Comparison of ENCODE assay signal across 8 cellular contexts in genomic region chr10:72162978-72163377, GRCh38. TPM values are rescaled to one million over a fixed set of nuclear protein-coding genes. Genes with fewer than 3 reads are reported as not detected.
A peak's percentile ranks its signal among the peaks of the same experiment; 100 is the strongest.
DNase-seq lines count a peak whose midpoint lies in the region; ATAC-seq and TF ChIP-seq lines count a peak whose summit lies in the region.

No MANE protein-coding gene starts in this region.

- peaks cover 32% of the 10 kb centered on the region for H3K4me1 Mint-ChIP-seq in activated T-cell treated with anti-CD3 and anti-CD28 coated beads, Interleukin-2, amount 50 U/mL, for 72 hours (ENCODE audit: low read depth)

- H2BK15ac ChIP-seq in mesenchymal stem cell (ENCODE audit: low read depth, poor library complexity, severe bottlenecking) = no peak overlapping the region

- H3K14ac ChIP-seq in mesenchymal stem cell (ENCODE audit: low read length in 2 of 2) = no peak overlapping the region

- peak overlapping the region in 1 of 2 donors; percentile 21 for H3K4me3 Mint-ChIP-seq in activated T-cell treated with anti-CD3 and anti-CD28 coated beads, Interleukin-2, amount 50 U/mL, for 72 hours

- WGBS in mesenchymal stem cell = 100% methylated on average over 1 of the region's 1 CpG

- no peak overlapping the region for H3K18ac ChIP-seq in mesenchymal stem cell (ENCODE audit: low read depth in 1 of 2, low read length in 2 of 2)

- in situ Hi-C loops in GM13976 (cut with MboI; ENCODE audit: low sequenced_read_pairs, unreplicated experiment) = no loop called here

- ATAC-seq in HG02798 (IDR thresholded peaks at IDR 0.05; ENCODE audit: poor library complexity, unreplicated experiment) (peak; percentile 53), HG02970 (IDR thresholded peaks at IDR 0.05; ENCODE audit: low FRiP score, unreplicated experiment) (no peak), HG03095 (IDR thresholded peaks at IDR 0.05; ENCODE audit: unreplicated experiment) (no peak)
- ATAC-seq in activated T-cell treated with anti-CD3 and anti-CD28 coated beads, Interleukin-2, amount 50 U/mL, for 72 hours (replicated peaks in 1 of 2) = peak; percentile 94 to 98

- no peak overlapping the region for H2AK5ac ChIP-seq in mesenchymal stem cell (ENCODE audit: low read length, severe bottlenecking)

- H3K36me3 Mint-ChIP-seq in activated T-cell treated with anti-CD3 and anti-CD28 coated beads, Interleukin-2, amount 50 U/mL, for 72 hours (ENCODE audit: insufficient read depth in 2 of 2) = peaks cover 2 to 24% of the 10 kb centered on the region in 2 donors

- H3K27me3 ChIP-seq in mesenchymal stem cell (ENCODE audit: control insufficient read depth in 1 of 2, insufficient read depth in 1 of 2, low read length in 2 of 2) = no peaks in the 10 kb centered on the region
- no peaks in the 10 kb centered on the region for H3K27me3 ChIP-seq in Peyer's patch

- H3K9me3 ChIP-seq in mesenchymal stem cell (ENCODE audit: control insufficient read depth, low read length) (no peaks in the 10 kb centered on the region), Peyer's patch (no peaks in the 10 kb centered on the region)

- no peak overlapping the region for H2BK120ac ChIP-seq in mesenchymal stem cell (ENCODE audit: low read depth, low read length)

- H3K4ac ChIP-seq in mesenchymal stem cell (ENCODE audit: low read depth in 1 of 2, low read length in 2 of 2) = no peak overlapping the region

- H2BK12ac ChIP-seq in mesenchymal stem cell (ENCODE audit: low read length in 2 of 2) = no peak overlapping the region

- H3K36me3 ChIP-seq in mesenchymal stem cell (ENCODE audit: control insufficient read depth in 1 of 2, insufficient read depth in 2 of 2, low read depth in 1 of 2, low read length in 2 of 2) (peaks cover 0 to 11% of the 10 kb centered on the region in 2 experiments), Peyer's patch (peaks cover 0 to 9% (median 0%) of the 10 kb centered on the region in 3 donors)

- H3K27ac Mint-ChIP-seq in activated T-cell treated with anti-CD3 and anti-CD28 coated beads, Interleukin-2, amount 50 U/mL, for 72 hours = no peak overlapping the region

- no peak overlapping the region for H4K91ac ChIP-seq in mesenchymal stem cell (ENCODE audit: low read length)

- peaks cover 5% of the 10 kb centered on the region for H3K79me1 ChIP-seq in mesenchymal stem cell (replicated peaks; ENCODE audit: low read length, poor library complexity, severe bottlenecking)

- H2BK5ac ChIP-seq in mesenchymal stem cell (ENCODE audit: low read depth, low read length, poor library complexity, severe bottlenecking) = no peak overlapping the region

- H3K4me3 ChIP-seq in mesenchymal stem cell (ENCODE audit: insufficient read depth in 1 of 2, low read depth in 1 of 2, low read length in 2 of 2) (no peak overlapping the region), Peyer's patch (no peak overlapping the region)

- no peak overlapping the region for H2AFZ ChIP-seq in mesenchymal stem cell (ENCODE audit: low read depth, low read length)

- H3K9me3 Mint-ChIP-seq in activated T-cell treated with anti-CD3 and anti-CD28 coated beads, Interleukin-2, amount 50 U/mL, for 72 hours = peaks cover 0 to 1% of the 10 kb centered on the region in 2 donors

- H3K4me1 ChIP-seq in mesenchymal stem cell (ENCODE audit: control insufficient read depth, insufficient read depth, low read depth, low read length) (no peaks in the 10 kb centered on the region), Peyer's patch (no peaks in the 10 kb centered on the region)

- no peak overlapping the region for H4K8ac ChIP-seq in mesenchymal stem cell (ENCODE audit: low read length)

- DNase-seq in GM13976 (ENCODE audit: low spot score) = peak; percentile 28
- DNase-seq in activated T-cell treated with anti-CD3 and anti-CD28 coated beads, Interleukin-2, amount 50 U/mL, for 72 hours = peak; percentile 24 to 27
- DNase-seq in mesenchymal stem cell = peak; percentile 24
- no peak for DNase-seq in D341Med (ENCODE audit: low spot score)
- DNase-seq in Peyer's patch = no peak

- no peak overlapping the region for H3K4me2 ChIP-seq in mesenchymal stem cell (ENCODE audit: low read length, poor library complexity, severe bottlenecking)

- TF ChIP-seq POLR2A in Peyer's patch (IDR thresholded peaks at IDR 0.05) = no peak

- TF ChIP-seq CTCF in GM13976 (IDR thresholded peaks at IDR 0.05; ENCODE audit: borderline replicate concordance, control extremely low read depth, extremely low read depth, insufficient read depth, missing control alignments) = no peak
- TF ChIP-seq CTCF in Peyer's patch (IDR thresholded peaks at IDR 0.05) = no peak

- H3K9ac ChIP-seq in mesenchymal stem cell (ENCODE audit: low read length) = no peak overlapping the region

- no peak overlapping the region for H3K23ac ChIP-seq in mesenchymal stem cell (ENCODE audit: low read length in 2 of 2)

- H3K27ac ChIP-seq in mesenchymal stem cell (ENCODE audit: low read length, poor library complexity, severe bottlenecking) (no peak overlapping the region), Peyer's patch (no peak overlapping the region)

- H3K27me3 Mint-ChIP-seq in activated T-cell treated with anti-CD3 and anti-CD28 coated beads, Interleukin-2, amount 50 U/mL, for 72 hours (ENCODE audit: low read depth) = no peaks in the 10 kb centered on the region

RNA-seq across cellular contexts. Expression of gene ANAPC16, which starts 52.8 kb away (rescaled TPM):
- 100 to 1,000 TPM; 183 to 197 TPM for total RNA-seq in activated T-cell treated with anti-CD3 and anti-CD28 coated beads, Interleukin-2, amount 50 U/mL, for 72 hours
- polyA plus RNA-seq in mesenchymal stem cell (2013, experiment 1 of 2) = 63.6 TPM
- 65.1 TPM for polyA plus RNA-seq in mesenchymal stem cell (2013, experiment 2 of 2)
- 10 to 100 TPM; 55.0 to 73.4 (median 60.6) TPM for total RNA-seq in Peyer's patch

RNA-seq across cellular contexts. Expression of gene ASCC1, which starts 53.1 kb away (rescaled TPM):
- 10 to 100 TPM; 81.2 to 84.3 TPM for total RNA-seq in activated T-cell treated with anti-CD3 and anti-CD28 coated beads, Interleukin-2, amount 50 U/mL, for 72 hours
- 36.0 TPM for polyA plus RNA-seq in mesenchymal stem cell (2013, experiment 1 of 2)
- 36.1 TPM for polyA plus RNA-seq in mesenchymal stem cell (2013, experiment 2 of 2)
- 10 to 100 TPM in 3 of 4 donors, 1 to 10 TPM in 1; 9.7 to 48.7 (median 21.5) TPM for total RNA-seq in Peyer's patch

Comparison
In these comparisons a context has a peak if more than half of its experiments do, and no peak if none do; other contexts are left out.
1. DNase-seq: peak in GM13976 (single experiment), activated T-cell treated with anti-CD3 and anti-CD28 coated beads, Interleukin-2, amount 50 U/mL, for 72 hours (2 of 2) and mesenchymal stem cell (single experiment); none in D341Med (single experiment) and Peyer's patch (0 of 3).
2. ATAC-seq: peak in HG02798 (single experiment) and activated T-cell treated with anti-CD3 and anti-CD28 coated beads, Interleukin-2, amount 50 U/mL, for 72 hours (2 of 2); none in HG02970 (single experiment) and HG03095 (single experiment).